ENCODE assay signal across 1 cellular context in the genomic region with DNA sequence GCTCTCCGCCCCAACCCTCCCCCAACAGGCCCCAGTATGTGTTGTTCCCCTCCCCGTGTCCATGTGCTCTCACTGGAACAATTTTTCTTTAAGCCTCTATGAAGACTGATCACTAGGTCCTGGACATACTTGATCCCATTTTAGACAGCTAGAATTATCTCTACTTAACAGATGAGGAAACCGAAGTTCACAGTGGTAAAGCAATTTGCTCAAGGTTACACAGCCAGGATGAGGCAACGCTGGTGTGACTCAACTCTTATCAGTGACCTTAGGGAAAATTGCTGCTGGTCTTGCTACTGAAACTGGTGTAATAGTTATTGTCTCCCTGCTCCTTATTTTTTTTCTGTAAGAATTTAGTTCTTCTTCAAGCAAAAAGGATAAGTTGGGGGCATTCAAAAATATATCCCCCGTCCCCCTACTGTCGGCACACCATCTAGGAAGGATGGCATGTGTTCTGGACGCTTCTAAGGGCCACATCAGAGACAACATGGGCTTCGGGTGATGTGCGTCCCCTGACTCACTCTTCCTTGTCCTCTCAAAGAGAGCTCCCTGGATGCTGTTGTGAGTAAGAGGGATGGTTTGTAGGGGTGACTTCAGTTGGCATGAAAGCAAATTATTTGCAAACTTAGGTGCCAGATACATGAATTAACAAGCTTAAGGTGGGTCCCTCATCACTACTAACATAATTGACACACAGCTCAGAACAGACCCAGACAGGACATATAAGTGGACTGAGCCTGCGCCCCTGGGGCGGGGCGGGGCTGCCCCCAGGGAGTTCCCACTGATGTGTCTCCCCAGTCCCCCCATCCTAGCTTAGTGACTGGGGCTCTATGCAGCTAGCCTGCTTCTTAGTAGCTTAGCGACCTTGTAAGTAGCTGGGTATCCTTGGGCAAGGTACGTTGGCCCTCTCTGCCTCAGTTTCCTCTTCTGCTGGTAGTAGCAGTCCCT.
TF ChIP-seq lines count a peak whose summit lies in the region.

No MANE protein-coding gene starts in this region.

TF ChIP-seq in K562, 482 proteins besides CTCF, POLR2A, EP300 and RAD21 (continued from another document and continues in another):
- TF ChIP-seq RBM14 (IDR thresholded peaks at IDR 0.05; ENCODE audit: borderline replicate concordance, insufficient read depth, low read depth, low read length) (no peak), KLF6 (CRISPR knock-in tag; IDR thresholded peaks at IDR 0.05; ENCODE audit: borderline replicate concordance) (peak; percentile 35; the same call in 1 of the 2 replicates), MED1 (CRISPR knock-in tag; IDR thresholded peaks at IDR 0.05; ENCODE audit: borderline replicate concordance) (no peak), KLF16 (IDR thresholded peaks at IDR 0.05) (peak; percentile 72), PTBP1 (IDR thresholded peaks at IDR 0.05; ENCODE audit: low read depth, low read length) (no peak), ZNF165 (CRISPR knock-in tag; IDR thresholded peaks at IDR 0.05; ENCODE audit: borderline replicate concordance) (no peak), THRAP3 (IDR thresholded peaks at IDR 0.05; ENCODE audit: borderline replicate concordance) (no peak), SMAD4 (CRISPR knock-in tag; conservative IDR thresholded peaks at IDR 0.05) (peak; percentile 70), EHMT2 (IDR thresholded peaks at IDR 0.05) (peak; percentile 80), CBFB (CRISPR knock-in tag; IDR thresholded peaks at IDR 0.05) (no peak), NFRKB (IDR thresholded peaks at IDR 0.05; ENCODE audit: low read depth) (peak; percentile 27; the same call in 1 of the 2 replicates), KDM2B (CRISPR knock-in tag; IDR thresholded peaks at IDR 0.05) (no peak), RBM25 (IDR thresholded peaks at IDR 0.05; ENCODE audit: low read depth, low read length, severe bottlenecking) (peak; percentile 36), CHD2 (IDR thresholded peaks at IDR 0.05; ENCODE audit: low read depth, low read length) (no peak), ZNF589 (CRISPR knock-in tag; IDR thresholded peaks at IDR 0.05; ENCODE audit: low read depth) (peak; percentile 81), NR4A1 (CRISPR knock-in tag; IDR thresholded peaks at IDR 0.05) (no peak), NR4A1 (tag; IDR thresholded peaks at IDR 0.05) (no peak), TCF3 (CRISPR knock-in tag; IDR thresholded peaks at IDR 0.05) (peak; percentile 94), ZNF584 (CRISPR knock-in tag; IDR thresholded peaks at IDR 0.05; ENCODE audit: low read depth) (0 out of 2 replicates have a peak, but pooled peaks have one; percentile 42), ZNF766 (CRISPR knock-in tag; conservative IDR thresholded peaks at IDR 0.05) (peak; percentile 75), CBX8 (IDR thresholded peaks at IDR 0.05; ENCODE audit: borderline replicate concordance, extremely low read depth, low read depth, low read length, poor library complexity, severe bottlenecking) (no peak), ZFX (CRISPR knock-in tag; IDR thresholded peaks at IDR 0.05) (0 out of 2 replicates have a peak, but pooled peaks have one; percentile 29)
- TF ChIP-seq, protein P1, sequence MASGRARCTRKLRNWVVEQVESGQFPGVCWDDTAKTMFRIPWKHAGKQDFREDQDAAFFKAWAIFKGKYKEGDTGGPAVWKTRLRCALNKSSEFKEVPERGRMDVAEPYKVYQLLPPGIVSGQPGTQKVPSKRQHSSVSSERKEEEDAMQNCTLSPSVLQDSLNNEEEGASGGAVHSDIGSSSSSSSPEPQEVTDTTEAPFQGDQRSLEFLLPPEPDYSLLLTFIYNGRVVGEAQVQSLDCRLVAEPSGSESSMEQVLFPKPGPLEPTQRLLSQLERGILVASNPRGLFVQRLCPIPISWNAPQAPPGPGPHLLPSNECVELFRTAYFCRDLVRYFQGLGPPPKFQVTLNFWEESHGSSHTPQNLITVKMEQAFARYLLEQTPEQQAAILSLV (tag; IDR thresholded peaks at IDR 0.05) = peak; percentile 95
- TF ChIP-seq, protein P2, sequence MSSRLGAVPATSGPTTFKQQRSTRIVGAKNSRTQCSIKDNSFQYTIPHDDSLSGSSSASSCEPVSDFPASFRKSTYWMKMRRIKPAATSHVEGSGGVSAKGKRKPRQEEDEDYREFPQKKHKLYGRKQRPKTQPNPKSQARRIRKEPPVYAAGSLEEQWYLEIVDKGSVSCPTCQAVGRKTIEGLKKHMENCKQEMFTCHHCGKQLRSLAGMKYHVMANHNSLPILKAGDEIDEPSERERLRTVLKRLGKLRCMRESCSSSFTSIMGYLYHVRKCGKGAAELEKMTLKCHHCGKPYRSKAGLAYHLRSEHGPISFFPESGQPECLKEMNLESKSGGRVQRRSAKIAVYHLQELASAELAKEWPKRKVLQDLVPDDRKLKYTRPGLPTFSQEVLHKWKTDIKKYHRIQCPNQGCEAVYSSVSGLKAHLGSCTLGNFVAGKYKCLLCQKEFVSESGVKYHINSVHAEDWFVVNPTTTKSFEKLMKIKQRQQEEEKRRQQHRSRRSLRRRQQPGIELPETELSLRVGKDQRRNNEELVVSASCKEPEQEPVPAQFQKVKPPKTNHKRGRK (tag; IDR thresholded peaks at IDR 0.05) = no peak
- TF ChIP-seq, protein P3, sequence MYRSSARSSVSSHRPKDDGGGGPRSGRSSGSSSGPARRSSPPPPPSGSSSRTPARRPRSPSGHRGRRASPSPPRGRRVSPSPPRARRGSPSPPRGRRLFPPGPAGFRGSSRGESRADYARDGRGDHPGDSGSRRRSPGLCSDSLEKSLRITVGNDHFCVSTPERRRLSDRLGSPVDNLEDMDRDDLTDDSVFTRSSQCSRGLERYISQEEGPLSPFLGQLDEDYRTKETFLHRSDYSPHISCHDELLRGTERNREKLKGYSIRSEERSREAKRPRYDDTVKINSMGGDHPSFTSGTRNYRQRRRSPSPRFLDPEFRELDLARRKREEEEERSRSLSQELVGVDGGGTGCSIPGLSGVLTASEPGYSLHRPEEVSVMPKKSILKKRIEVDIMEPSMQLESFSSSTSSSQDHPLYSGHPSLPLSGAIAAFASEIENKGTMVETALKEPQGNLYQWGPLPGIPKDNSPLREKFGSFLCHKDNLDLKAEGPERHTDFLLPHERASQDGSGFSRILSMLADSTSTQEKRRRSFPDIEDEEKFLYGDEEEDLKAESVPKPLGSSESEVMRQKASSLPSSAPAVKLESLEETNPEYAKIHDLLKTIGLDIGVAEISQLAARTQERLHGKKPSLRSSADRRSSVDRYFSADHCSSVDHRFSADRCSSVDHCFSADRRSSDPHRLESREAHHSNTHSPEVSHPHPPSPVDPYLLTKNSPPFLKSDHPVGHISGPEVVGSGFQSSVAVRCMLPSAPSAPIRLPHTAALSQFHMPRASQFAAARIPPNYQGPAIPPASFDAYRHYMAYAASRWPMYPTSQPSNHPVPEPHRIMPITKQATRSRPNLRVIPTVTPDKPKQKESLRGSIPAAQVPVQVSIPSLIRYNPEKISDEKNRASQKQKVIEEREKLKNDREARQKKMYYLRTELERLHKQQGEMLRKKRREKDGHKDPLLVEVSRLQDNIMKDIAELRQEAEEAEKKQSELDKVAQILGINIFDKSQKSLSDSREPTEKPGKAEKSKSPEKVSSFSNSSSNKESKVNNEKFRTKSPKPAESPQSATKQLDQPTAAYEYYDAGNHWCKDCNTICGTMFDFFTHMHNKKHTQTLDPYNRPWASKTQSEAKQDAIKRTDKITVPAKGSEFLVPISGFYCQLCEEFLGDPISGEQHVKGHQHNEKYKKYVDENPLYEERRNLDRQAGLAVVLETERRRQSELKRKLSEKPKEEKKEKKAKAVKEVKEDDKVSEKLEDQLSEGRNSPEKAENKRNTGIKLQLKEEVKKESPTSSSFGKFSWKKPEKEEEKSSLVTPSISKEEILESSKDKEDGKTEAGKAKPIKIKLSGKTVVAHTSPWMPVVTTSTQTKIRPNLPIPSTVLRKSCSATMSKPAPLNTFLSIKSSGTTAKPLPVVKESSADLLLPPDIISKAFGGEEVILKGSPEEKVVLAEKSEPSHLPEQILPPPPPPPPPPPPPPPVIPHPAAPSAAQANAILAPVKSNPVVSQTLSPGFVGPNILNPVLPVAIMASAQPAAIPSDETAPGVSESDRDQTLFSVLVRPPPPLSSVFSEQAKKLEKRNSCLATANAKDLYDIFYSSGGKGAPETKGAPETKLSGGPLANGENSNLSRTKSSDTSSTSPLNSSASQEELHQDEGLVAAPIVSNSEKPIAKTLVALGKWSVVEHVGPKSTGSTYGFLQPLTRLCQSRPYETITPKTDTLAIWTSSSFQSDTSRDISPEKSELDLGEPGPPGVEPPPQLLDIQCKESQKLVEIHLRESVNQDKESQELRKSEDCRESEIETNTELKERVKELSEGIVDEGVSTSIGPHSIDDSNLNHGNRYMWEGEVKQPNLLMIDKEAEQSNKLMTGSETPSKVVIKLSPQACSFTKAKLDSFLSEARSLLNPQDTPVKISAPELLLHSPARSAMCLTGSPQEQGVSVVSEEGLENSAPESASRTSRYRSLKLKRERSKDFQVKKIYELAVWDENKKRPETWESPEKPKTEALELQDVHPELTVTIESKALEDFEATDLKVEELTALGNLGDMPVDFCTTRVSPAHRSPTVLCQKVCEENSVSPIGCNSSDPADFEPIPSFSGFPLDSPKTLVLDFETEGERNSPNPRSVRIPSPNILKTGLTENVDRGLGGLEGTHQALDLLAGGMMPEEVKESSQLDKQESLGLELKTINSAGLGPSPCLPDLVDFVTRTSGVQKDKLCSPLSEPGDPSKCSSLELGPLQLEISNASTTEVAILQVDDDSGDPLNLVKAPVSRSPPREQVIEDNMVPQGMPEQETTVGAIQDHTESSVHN (IDR thresholded peaks at IDR 0.05; ENCODE audit: borderline replicate concordance in 1 of 2, low read depth in 1 of 2) = peak in 1 of 2 experiments; percentile 94; a peak in 2 of 4 replicates
- TF ChIP-seq, protein P4, sequence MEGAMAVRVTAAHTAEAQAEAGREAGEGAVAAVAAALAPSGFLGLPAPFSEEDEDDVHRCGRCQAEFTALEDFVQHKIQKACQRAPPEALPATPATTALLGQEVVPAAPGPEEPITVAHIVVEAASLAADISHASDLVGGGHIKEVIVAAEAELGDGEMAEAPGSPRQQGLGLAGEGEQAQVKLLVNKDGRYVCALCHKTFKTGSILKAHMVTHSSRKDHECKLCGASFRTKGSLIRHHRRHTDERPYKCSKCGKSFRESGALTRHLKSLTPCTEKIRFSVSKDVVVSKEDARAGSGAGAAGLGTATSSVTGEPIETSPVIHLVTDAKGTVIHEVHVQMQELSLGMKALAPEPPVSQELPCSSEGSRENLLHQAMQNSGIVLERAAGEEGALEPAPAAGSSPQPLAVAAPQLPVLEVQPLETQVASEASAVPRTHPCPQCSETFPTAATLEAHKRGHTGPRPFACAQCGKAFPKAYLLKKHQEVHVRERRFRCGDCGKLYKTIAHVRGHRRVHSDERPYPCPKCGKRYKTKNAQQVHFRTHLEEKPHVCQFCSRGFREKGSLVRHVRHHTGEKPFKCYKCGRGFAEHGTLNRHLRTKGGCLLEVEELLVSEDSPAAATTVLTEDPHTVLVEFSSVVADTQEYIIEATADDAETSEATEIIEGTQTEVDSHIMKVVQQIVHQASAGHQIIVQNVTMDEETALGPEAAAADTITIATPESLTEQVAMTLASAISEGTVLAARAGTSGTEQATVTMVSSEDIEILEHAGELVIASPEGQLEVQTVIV (CRISPR knock-in tag; IDR thresholded peaks at IDR 0.05; ENCODE audit: borderline replicate concordance) = no peak
- TF ChIP-seq, protein P5, sequence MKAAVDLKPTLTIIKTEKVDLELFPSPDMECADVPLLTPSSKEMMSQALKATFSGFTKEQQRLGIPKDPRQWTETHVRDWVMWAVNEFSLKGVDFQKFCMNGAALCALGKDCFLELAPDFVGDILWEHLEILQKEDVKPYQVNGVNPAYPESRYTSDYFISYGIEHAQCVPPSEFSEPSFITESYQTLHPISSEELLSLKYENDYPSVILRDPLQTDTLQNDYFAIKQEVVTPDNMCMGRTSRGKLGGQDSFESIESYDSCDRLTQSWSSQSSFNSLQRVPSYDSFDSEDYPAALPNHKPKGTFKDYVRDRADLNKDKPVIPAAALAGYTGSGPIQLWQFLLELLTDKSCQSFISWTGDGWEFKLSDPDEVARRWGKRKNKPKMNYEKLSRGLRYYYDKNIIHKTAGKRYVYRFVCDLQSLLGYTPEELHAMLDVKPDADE (conservative IDR thresholded peaks at IDR 0.05; ENCODE audit: control insufficient read depth, low read depth, low read length) = no peak
- TF ChIP-seq, protein P6, sequence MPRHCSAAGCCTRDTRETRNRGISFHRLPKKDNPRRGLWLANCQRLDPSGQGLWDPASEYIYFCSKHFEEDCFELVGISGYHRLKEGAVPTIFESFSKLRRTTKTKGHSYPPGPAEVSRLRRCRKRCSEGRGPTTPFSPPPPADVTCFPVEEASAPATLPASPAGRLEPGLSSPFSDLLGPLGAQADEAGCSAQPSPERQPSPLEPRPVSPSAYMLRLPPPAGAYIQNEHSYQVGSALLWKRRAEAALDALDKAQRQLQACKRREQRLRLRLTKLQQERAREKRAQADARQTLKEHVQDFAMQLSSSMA (CRISPR knock-in tag; IDR thresholded peaks at IDR 0.05) = no peak
- TF ChIP-seq, protein P7, sequence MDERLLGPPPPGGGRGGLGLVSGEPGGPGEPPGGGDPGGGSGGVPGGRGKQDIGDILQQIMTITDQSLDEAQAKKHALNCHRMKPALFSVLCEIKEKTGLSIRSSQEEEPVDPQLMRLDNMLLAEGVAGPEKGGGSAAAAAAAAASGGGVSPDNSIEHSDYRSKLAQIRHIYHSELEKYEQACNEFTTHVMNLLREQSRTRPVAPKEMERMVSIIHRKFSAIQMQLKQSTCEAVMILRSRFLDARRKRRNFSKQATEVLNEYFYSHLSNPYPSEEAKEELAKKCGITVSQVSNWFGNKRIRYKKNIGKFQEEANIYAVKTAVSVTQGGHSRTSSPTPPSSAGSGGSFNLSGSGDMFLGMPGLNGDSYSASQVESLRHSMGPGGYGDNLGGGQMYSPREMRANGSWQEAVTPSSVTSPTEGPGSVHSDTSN (CRISPR knock-in tag; IDR thresholded peaks at IDR 0.05; ENCODE audit: low read depth) = no peak
- TF ChIP-seq, protein P7 (tag; conservative IDR thresholded peaks at IDR 0.05; ENCODE audit: low read depth) = peak; percentile 74
